ENCODE assay signal across 1 cellular context in the genomic region with DNA sequence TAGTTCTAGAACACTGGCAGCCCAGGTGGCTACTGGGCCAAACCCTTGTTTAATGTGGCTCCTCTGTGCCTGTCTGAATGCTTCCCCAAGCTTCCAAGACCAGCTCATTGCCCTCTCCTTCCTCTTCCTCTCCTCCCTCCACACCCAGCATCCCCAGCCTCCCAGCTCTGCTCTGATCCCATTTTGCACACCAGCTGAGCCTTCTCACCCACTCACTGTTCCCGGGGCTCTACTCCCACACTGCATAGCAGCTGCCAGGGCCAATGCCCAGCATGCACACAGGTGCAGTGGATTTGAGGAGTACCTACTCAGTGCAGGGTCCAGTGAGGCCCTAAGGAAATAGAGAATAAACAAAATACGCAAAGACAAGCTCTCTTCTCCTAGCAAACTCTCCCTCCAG.
TF ChIP-seq lines count a peak whose summit lies in the region.

No MANE protein-coding gene starts in this region.

TF ChIP-seq in GM23338, 12 proteins besides CTCF, POLR2A, EP300 and RAD21 (continued from another document):
- TF ChIP-seq POLR2AphosphoS5 (IDR thresholded peaks at IDR 0.05; ENCODE audit: low read depth) = no peak
- no peak for TF ChIP-seq EZH2phosphoT487 (IDR thresholded peaks at IDR 0.05; ENCODE audit: unreplicated experiment)
- no peak for TF ChIP-seq STAT1 (IDR thresholded peaks at IDR 0.05; ENCODE audit: unreplicated experiment)
